In genomic region chr2:241733391-241734207, GRCh38 we compare ENCODE assay signal across 8 cellular contexts. TPM values are rescaled to one million over a fixed set of nuclear protein-coding genes. Genes with fewer than 3 reads are reported as not detected.
A peak's percentile ranks its signal among the peaks of the same experiment; 100 is the strongest.
DNase-seq lines count a peak whose midpoint lies in the region; ATAC-seq, FAIRE-seq and TF ChIP-seq lines count a peak whose summit lies in the region.

No MANE protein-coding gene starts in this region.

- no peaks in the 10 kb centered on the region for H3K36me3 Mint-ChIP-seq in T-cell
- peaks cover 3% of the 10 kb centered on the region for H3K36me3 Mint-ChIP-seq in glutamatergic neuron (ENCODE audit: unreplicated experiment)

- intact Hi-C loops in gastrocnemius medialis (cut with DNase I; ENCODE audit: low total_unique reads): loop anchor here (1.0 to 10.0 kb wide), 6 partner anchors 31 to 881 kb away; partner anchors contain the start of genes DTYMK, ING5 and SNED1
- intact Hi-C loops in posterior cingulate gyrus (cut with DNase I): loop anchor here (5.0 kb wide), 1 partner anchor 46 kb away; the partner anchor contains the start of gene DTYMK

- H3K27me3 Mint-ChIP-seq in T-cell (no peaks in the 10 kb centered on the region), glutamatergic neuron (ENCODE audit: unreplicated experiment) (peaks cover 6% of the 10 kb centered on the region)

- peak overlapping the region; percentile 73 to 96 (median 78) for H3K4me3 ChIP-seq in gastrocnemius medialis

- H3K27ac ChIP-seq in gastrocnemius medialis: peak overlapping the region; percentile 77 to 93 (median 82)

- ATAC-seq in T-cell (replicated peaks in 1 of 4) (no peak), gastrocnemius medialis (no peak), esophagus mucosa (no peak)

- DNase-seq in GM19239 (ENCODE audit: insufficient read length, low spot score) (no peak), T-cell (peak in 1 of 34 experiments; percentile 16), glutamatergic neuron (no peak), gastrocnemius medialis (no peak), NCI-H2107 treated with DMSO at 0.1 percent for 48 hours (lab: John Stamatoyannopoulos, UW; ENCODE audit: unreplicated experiment) (no peak), posterior cingulate gyrus (no peak)
- no peak for DNase-seq in activated CD8-positive, alpha-beta memory T cell treated with anti-CD3 and anti-CD28 coated beads, Interleukin-2, amount 50 U/mL, for 4 hours

- no peak for TF ChIP-seq POLR2A in gastrocnemius medialis (IDR thresholded peaks at IDR 0.05)

- H3K36me3 ChIP-seq in gastrocnemius medialis: no peaks in the 10 kb centered on the region

- peak overlapping the region; percentile 23 to 66 for H3K27ac Mint-ChIP-seq in T-cell
- H3K27ac Mint-ChIP-seq in glutamatergic neuron (ENCODE audit: unreplicated experiment): no peak overlapping the region

- H3K4me1 Mint-ChIP-seq in T-cell: peaks cover 25 to 44% (median 36%) of the 10 kb centered on the region in 3 donors
- no peaks in the 10 kb centered on the region for H3K4me1 Mint-ChIP-seq in glutamatergic neuron (ENCODE audit: low read depth, unreplicated experiment)

- POLR2A ChIA-PET in T-cell (lab: Charles Lee): interaction anchor here in 1 of 2 donors (0.5 to 0.7 kb wide), 2 partner anchors 31 to 32 kb away, joined by 3 read pairs; no protein-coding TSS in a partner anchor

- no peaks in the 10 kb centered on the region for H3K9me3 ChIP-seq in gastrocnemius medialis

- in situ Hi-C loops in gastrocnemius medialis (cut with MboI; ENCODE audit: low sequenced_read_pairs in 4 of 4): no loop called here

- TF ChIP-seq CTCF in glutamatergic neuron (IDR thresholded peaks at IDR 0.05; ENCODE audit: partially characterized antibody, unreplicated experiment) (no peak), gastrocnemius medialis (IDR thresholded peaks at IDR 0.05 in 4 of 5, conservative IDR thresholded peaks at IDR 0.05 in 1 of 5) (no peak)

- CTCF ChIA-PET in T-cell (lab: Charles Lee): interaction anchor here in 1 of 2 donors (0.6 to 1.2 kb wide), 2 partner anchors 145 to 514 kb away, joined by 3 read pairs; no protein-coding TSS in a partner anchor

- H3K4me3 Mint-ChIP-seq in T-cell (peak overlapping the region; percentile 60 to 73 (median 70)), glutamatergic neuron (ENCODE audit: unreplicated experiment) (peak overlapping the region; percentile 64)

- H3K4me1 ChIP-seq in gastrocnemius medialis: peaks cover 17 to 19% of the 10 kb centered on the region in 2 donors

- FAIRE-seq in GM19239 (lab: Jason Lieb, UNC): peak; percentile 28

- no peaks in the 10 kb centered on the region for H3K27me3 ChIP-seq in gastrocnemius medialis

- H3K9me3 Mint-ChIP-seq in T-cell (no peaks in the 10 kb centered on the region), glutamatergic neuron (ENCODE audit: unreplicated experiment) (peaks cover 12% of the 10 kb centered on the region)

RNA-seq across cellular contexts. Expression of gene D2HGDH, which starts 0.8 kb away (rescaled TPM):
- total RNA-seq in T-cell (10 to 100 TPM; 48.6 to 58.3 (median 54.0) TPM), glutamatergic neuron (ENCODE audit: unreplicated experiment) (12.5 TPM), gastrocnemius medialis (10 to 100 TPM; 15.9 to 39.6 (median 20.3) TPM), esophagus mucosa (20.1 TPM)

RNA-seq across cellular contexts. Expression of gene ING5, which starts 31.8 kb away (rescaled TPM):
- 10 to 100 TPM; 63.0 to 98.0 (median 77.4) TPM for total RNA-seq in T-cell
- total RNA-seq in glutamatergic neuron (ENCODE audit: unreplicated experiment): 38.3 TPM
- total RNA-seq in gastrocnemius medialis: 10 to 100 TPM; 12.1 to 33.9 (median 27.5) TPM
- 16.5 TPM for total RNA-seq in esophagus mucosa

RNA-seq across cellular contexts. Expression of gene GAL3ST2, which starts 43.0 kb away (rescaled TPM):
- 1 to 10 TPM in 1 of 5 donors, under 1 TPM in 1, not detected in 3; 0.80 to 1.4 TPM for total RNA-seq in T-cell
- total RNA-seq in glutamatergic neuron (ENCODE audit: unreplicated experiment): 0.42 TPM
- total RNA-seq in gastrocnemius medialis: 1 to 10 TPM in 1 of 4 donors, not detected in 3; 1.6 TPM
- total RNA-seq in esophagus mucosa: not detected

RNA-seq across cellular contexts. Expression of gene DTYMK, which starts 47.0 kb away (rescaled TPM):
- total RNA-seq in T-cell: 10 to 100 TPM; 11.6 to 23.6 (median 18.2) TPM
- total RNA-seq in glutamatergic neuron (ENCODE audit: unreplicated experiment): 32.8 TPM
- 1 to 10 TPM; 3.9 to 8.2 (median 5.9) TPM for total RNA-seq in gastrocnemius medialis
- total RNA-seq in esophagus mucosa: 32.4 TPM
